8 cellular contexts compared by ENCODE assay signal in the genomic region with DNA sequence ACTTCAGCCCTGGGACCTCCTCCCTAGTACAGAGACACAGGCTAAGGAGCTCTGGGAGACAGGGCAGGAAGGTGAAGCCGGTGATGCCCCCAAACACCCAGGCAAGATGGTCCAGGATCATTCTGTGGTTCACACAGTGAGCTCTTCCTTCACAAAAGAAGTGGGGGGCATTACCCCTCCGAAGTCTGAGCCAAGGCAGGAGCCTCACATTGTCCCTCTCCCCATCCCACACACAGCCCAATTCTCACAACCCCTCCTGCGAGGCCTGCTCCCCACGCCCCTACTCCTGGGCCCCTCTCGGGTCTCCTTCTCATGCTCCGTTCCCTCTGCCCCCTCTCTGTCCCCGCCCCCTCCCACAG. TPM values are rescaled to one million over a fixed set of nuclear protein-coding genes. Genes with fewer than 3 reads are reported as not detected.
DNase-seq lines count a peak whose midpoint lies in the region; ATAC-seq lines count a peak whose summit lies in the region.

No MANE protein-coding gene starts in this region.

- H3K4me1 Mint-ChIP-seq in activated T-cell treated with anti-CD3 and anti-CD28 coated beads, Interleukin-2, amount 50 U/mL, for 24 hours (ENCODE audit: low read depth), result peaks cover 89% of the 10 kb centered on the region
- peaks cover 73% of the 10 kb centered on the region for H3K4me1 Mint-ChIP-seq in activated naive CD8-positive, alpha-beta T cell treated with anti-CD3 and anti-CD28 coated beads, Interleukin-2, amount 10 ng/mL, durations not matched to agents 7 days and 5 days

- H3K4me1 ChIP-seq in mesodermal cell (ENCODE audit: control insufficient read depth, insufficient read depth, low read length, poor library complexity, severe bottlenecking) (peaks cover 56% of the 10 kb centered on the region), thymus (ENCODE audit: control insufficient read depth, insufficient read depth, low read length) (peaks cover 71% of the 10 kb centered on the region)

- peak overlapping the region; percentile 90 for H3K27ac Mint-ChIP-seq in activated T-cell treated with anti-CD3 and anti-CD28 coated beads, Interleukin-2, amount 50 U/mL, for 24 hours
- H3K27ac Mint-ChIP-seq in activated naive CD8-positive, alpha-beta T cell treated with anti-CD3 and anti-CD28 coated beads, Interleukin-2, amount 10 ng/mL, durations not matched to agents 7 days and 5 days, result peak overlapping the region; percentile 92

- H3K36me3 ChIP-seq in mesodermal cell (ENCODE audit: control insufficient read depth, insufficient read depth, low read length) (peaks cover 22% of the 10 kb centered on the region), thymus (ENCODE audit: control insufficient read depth, insufficient read depth) (peaks cover 14% of the 10 kb centered on the region)

- no peaks in the 10 kb centered on the region for H3K27me3 ChIP-seq in thymus (ENCODE audit: control insufficient read depth, insufficient read depth)

- no peaks in the 10 kb centered on the region for H3K9me3 ChIP-seq in mesodermal cell (ENCODE audit: control insufficient read depth, low read length)
- H3K9me3 ChIP-seq in thymus (ENCODE audit: control insufficient read depth), result no peaks in the 10 kb centered on the region

- H3K27ac ChIP-seq in mesodermal cell (ENCODE audit: low read depth, low read length, severe bottlenecking) (peak overlapping the region; percentile 53), thymus (ENCODE audit: low read depth) (peak overlapping the region; percentile 83)

- peak overlapping the region; percentile 63 for H3K4me3 Mint-ChIP-seq in activated T-cell treated with anti-CD3 and anti-CD28 coated beads, Interleukin-2, amount 50 U/mL, for 24 hours
- H3K4me3 Mint-ChIP-seq in activated naive CD8-positive, alpha-beta T cell treated with anti-CD3 and anti-CD28 coated beads, Interleukin-2, amount 10 ng/mL, durations not matched to agents 7 days and 5 days, result peak overlapping the region; percentile 83

- DNase-seq in activated T-cell treated with anti-CD3 and anti-CD28 coated beads, Interleukin-2, amount 50 U/mL, for 24 hours, result no peak
- DNase-seq in activated T-cell treated with anti-CD3 and anti-CD28 coated beads, Interleukin-2, amount 50 U/mL, for 1 hour, result no peak
- DNase-seq in activated naive CD8-positive, alpha-beta T cell treated with anti-CD3 and anti-CD28 coated beads, Interleukin-2, amount 10 ng/mL, durations not matched to agents 7 days and 5 days, result no peak
- no peak for DNase-seq in stimulated activated CD4-positive, alpha-beta T cell treated with anti-CD3 and anti-CD28 coated beads, Interleukin-15, amount 100 ng/mL, for 24 hours
- DNase-seq in NCI-H1092 treated with DMSO at 0.1 percent for 48 hours (lab: John Stamatoyannopoulos, UW) (no peak), pons (ENCODE audit: low spot score) (no peak)

- ATAC-seq in activated naive CD8-positive, alpha-beta T cell treated with anti-CD3 and anti-CD28 coated beads, Interleukin-2, amount 10 ng/mL, durations not matched to agents 7 days and 5 days (ENCODE audit: low read depth), result no peak

- no peaks in the 10 kb centered on the region for H3K9me3 Mint-ChIP-seq in activated T-cell treated with anti-CD3 and anti-CD28 coated beads, Interleukin-2, amount 50 U/mL, for 24 hours
- H3K9me3 Mint-ChIP-seq in activated naive CD8-positive, alpha-beta T cell treated with anti-CD3 and anti-CD28 coated beads, Interleukin-2, amount 10 ng/mL, durations not matched to agents 7 days and 5 days, result no peaks in the 10 kb centered on the region

- WGBS in mesodermal cell (ENCODE audit: insufficient coverage in 2 of 2), 2 experiments, result 35 to 38% methylated on average over 6 to 7 of the region's 7 CpGs
- WGBS in thymus, result 26% methylated on average over 7 of the region's 7 CpGs

- H3K4me3 ChIP-seq in mesodermal cell (ENCODE audit: extremely low read depth, insufficient read depth, low read length, poor library complexity, severe bottlenecking), result peak overlapping the region; percentile 23
- peak overlapping the region; percentile 1 for H3K4me3 ChIP-seq in thymus (ENCODE audit: low read length)

- H3K27me3 Mint-ChIP-seq in activated T-cell treated with anti-CD3 and anti-CD28 coated beads, Interleukin-2, amount 50 U/mL, for 24 hours, result no peaks in the 10 kb centered on the region
- no peaks in the 10 kb centered on the region for H3K27me3 Mint-ChIP-seq in activated naive CD8-positive, alpha-beta T cell treated with anti-CD3 and anti-CD28 coated beads, Interleukin-2, amount 10 ng/mL, durations not matched to agents 7 days and 5 days

- peaks cover 33% of the 10 kb centered on the region for H3K36me3 Mint-ChIP-seq in activated T-cell treated with anti-CD3 and anti-CD28 coated beads, Interleukin-2, amount 50 U/mL, for 24 hours (ENCODE audit: low read depth)
- H3K36me3 Mint-ChIP-seq in activated naive CD8-positive, alpha-beta T cell treated with anti-CD3 and anti-CD28 coated beads, Interleukin-2, amount 10 ng/mL, durations not matched to agents 7 days and 5 days, result peaks cover 10% of the 10 kb centered on the region

- POLR2A ChIA-PET in activated naive CD8-positive, alpha-beta T cell treated with anti-CD3 and anti-CD28 coated beads, Interleukin-2, amount 10 ng/mL, durations not matched to agents 7 days and 5 days (lab: Charles Lee), result interaction anchor here (1.4 to 5.8 kb wide), 4 partner anchors 9 to 33 kb away, joined by 4 to 81 read pairs (median 8); a partner anchor contains a TSS

RNA-seq across cellular contexts. Expression of a gene that starts 10.7 kb away (rescaled TPM):
- 10 to 100 TPM; 52.4 to 54.4 TPM for total RNA-seq in activated naive CD8-positive, alpha-beta T cell treated with anti-CD3 and anti-CD28 coated beads, Interleukin-2, amount 10 ng/mL, durations not matched to agents 7 days and 5 days
- 29.5 TPM for polyA plus RNA-seq in mesodermal cell (2013, experiment 1 of 2)
- 23.9 TPM for polyA plus RNA-seq in mesodermal cell (2013, experiment 2 of 2)
- 26.3 TPM for polyA plus RNA-seq in thymus
